25 cellular contexts compared by ENCODE assay signal in genomic region chr2:181318504-181319280, GRCh38.
"Had no signal": no experiment of that assay in that cellular context is flagged by ENCODE, and none has a peak within 500 bp of the region (broad histone marks: within the 10 kb centered on the region; RNA-seq: fewer than 3 reads in every experiment).

No MANE protein-coding gene starts in this region.

- H3K4me3 ChIP-seq: cardiac muscle cell, MG63, Peyer's patch, SJCRH30 had no signal

- H3K9me2 ChIP-seq: SK-N-SH had no signal

- H3K4me3 Mint-ChIP-seq: activated CD8-positive, alpha-beta T cell treated with anti-CD3 and anti-CD28 coated beads, Interleukin-2, amount 10 ng/mL, durations not matched to agents 7 days and 5 days; activated naive CD8-positive, alpha-beta T cell treated with anti-CD3 and anti-CD28 coated beads for 36 hours had no signal

- H3K27me3 ChIP-seq: brain microvascular endothelial cell, cardiac muscle cell, MG63, Peyer's patch, SJCRH30 had no signal

- H3K36me3 ChIP-seq: brain microvascular endothelial cell, cardiac muscle cell, MG63, Peyer's patch, SJCRH30 had no signal

- H3K27me3 Mint-ChIP-seq: activated naive CD8-positive, alpha-beta T cell treated with anti-CD3 and anti-CD28 coated beads for 36 hours had no signal

- H3K9ac ChIP-seq: SK-N-SH had no signal

- H3K4me2 ChIP-seq: SK-N-SH had no signal

- DNase-seq: activated CD4-positive, alpha-beta T cell treated with anti-CD3 and anti-CD28 coated beads for 4 hours; activated CD8-positive, alpha-beta memory T cell treated with anti-CD3 and anti-CD28 coated beads, Interleukin-2, amount 50 U/mL, for 48 hours; activated CD8-positive, alpha-beta T cell treated with anti-CD3 and anti-CD28 coated beads, Interleukin-2, amount 10 ng/mL, durations not matched to agents 7 days and 5 days; activated effector memory CD4-positive, alpha-beta T cell treated with anti-CD3 and anti-CD28 coated beads, Interleukin-2, amount 50 U/mL, for 16 hours; activated naive CD4-positive, alpha-beta T cell treated with Interleukin-2 at 50 U/mL for 16 hours; activated naive CD8-positive, alpha-beta T cell treated with anti-CD3 and anti-CD28 coated beads for 36 hours; activated T-cell treated with anti-CD3 and anti-CD28 coated beads, Interleukin-2, amount 50 U/mL, for 1 hour; brain microvascular endothelial cell; KG1; MG63; MV-4-11; NCI-H1092 treated with DMSO at 0.1 percent for 48 hours; NCI-H1417 treated with DMSO at 0.1 percent for 48 hours; NCI-H1694; NCI-H2081; NCI-H446; NCI-H524; Peyer's patch; Right ventricle myocardium superior; SJCRH30; SK-N-SH; T-helper 1 cell had no signal

- ATAC-seq: activated CD8-positive, alpha-beta T cell treated with anti-CD3 and anti-CD28 coated beads, Interleukin-2, amount 10 ng/mL, durations not matched to agents 7 days and 5 days had no signal

- H3K27ac ChIP-seq: brain microvascular endothelial cell, cardiac muscle cell, Peyer's patch, RWPE1, SJCRH30, VCaP had no signal

- H3K27ac Mint-ChIP-seq: activated CD8-positive, alpha-beta T cell treated with anti-CD3 and anti-CD28 coated beads, Interleukin-2, amount 10 ng/mL, durations not matched to agents 7 days and 5 days had no signal

- H3K4me1 ChIP-seq: Peyer's patch had no signal

- H3K9me3 ChIP-seq: MG63, Peyer's patch, SJCRH30, SK-N-SH had no signal
